ENCODE assay signal across 10 cellular contexts in genomic region chr3:130916507-130917167, GRCh38. TPM values are rescaled to one million over a fixed set of nuclear protein-coding genes. Genes with fewer than 3 reads are reported as not detected.
A peak's percentile ranks its signal among the peaks of the same experiment; 100 is the strongest.
DNase-seq lines count a peak whose midpoint lies in the region; ATAC-seq lines count a peak whose summit lies in the region.
"Had no signal": no experiment of that assay in that cellular context is flagged by ENCODE, and none has a peak within 500 bp of the region (broad histone marks: within the 10 kb centered on the region; RNA-seq: fewer than 3 reads in every experiment).

No MANE protein-coding gene starts in this region.

- intact Hi-C loops in Right ventricle myocardium superior (cut with DNase I) (no loop called here), left cardiac atrium (cut with DNase I) (no loop called here)

- ATAC-seq in Right ventricle myocardium superior (ENCODE audit: poor library complexity) = peak; percentile 32
- ATAC-seq in left cardiac atrium = no peak
- peak; percentile 71 for ATAC-seq in GM21737 (IDR thresholded peaks at IDR 0.05; ENCODE audit: unreplicated experiment)
- ATAC-seq in HG03469 (IDR thresholded peaks at IDR 0.05; ENCODE audit: unreplicated experiment) = peak; percentile 60
- peak; percentile 60 for ATAC-seq in stimulated activated memory B cell treated with anti-CD40 and anti-IgM and Interleukin-4, amounts not matched to agents 10 μg/mL and 1 μg/mL and 100 μg/mL, for 72 hours
- no peak for ATAC-seq in HG02938 (IDR thresholded peaks at IDR 0.05; ENCODE audit: unreplicated experiment)
- ATAC-seq in left lobe of liver = no peak

- H3K9me3 Mint-ChIP-seq in stimulated activated memory B cell treated with anti-CD40 and anti-IgM and Interleukin-4, amounts not matched to agents 10 μg/mL and 1 μg/mL and 100 μg/mL, for 72 hours = no peaks in the 10 kb centered on the region

- DNase-seq in Right ventricle myocardium superior (no peak), left cardiac atrium (no peak), H4 (ENCODE audit: low spot score) (no peak), left lobe of liver (ENCODE audit: low spot score) (no peak)
- DNase-seq: KG1, small intestine had no signal

- peaks cover 58% of the 10 kb centered on the region for H3K4me1 Mint-ChIP-seq in stimulated activated memory B cell treated with anti-CD40 and anti-IgM and Interleukin-4, amounts not matched to agents 10 μg/mL and 1 μg/mL and 100 μg/mL, for 72 hours

- peak overlapping the region; percentile 49 for H3K4me3 Mint-ChIP-seq in stimulated activated memory B cell treated with anti-CD40 and anti-IgM and Interleukin-4, amounts not matched to agents 10 μg/mL and 1 μg/mL and 100 μg/mL, for 72 hours

- H3K36me3 Mint-ChIP-seq in stimulated activated memory B cell treated with anti-CD40 and anti-IgM and Interleukin-4, amounts not matched to agents 10 μg/mL and 1 μg/mL and 100 μg/mL, for 72 hours = peaks cover 30% of the 10 kb centered on the region

- no peaks in the 10 kb centered on the region for H3K27me3 Mint-ChIP-seq in stimulated activated memory B cell treated with anti-CD40 and anti-IgM and Interleukin-4, amounts not matched to agents 10 μg/mL and 1 μg/mL and 100 μg/mL, for 72 hours

- peak overlapping the region; percentile 90 for H3K27ac Mint-ChIP-seq in stimulated activated memory B cell treated with anti-CD40 and anti-IgM and Interleukin-4, amounts not matched to agents 10 μg/mL and 1 μg/mL and 100 μg/mL, for 72 hours

RNA-seq across cellular contexts. Expression of gene ATP2C1, which starts 22.8 kb away (rescaled TPM):
- total RNA-seq in Right ventricle myocardium superior (54.9 TPM), left cardiac atrium (10 to 100 TPM; 51.0 to 51.9 TPM), left lobe of liver (21.4 TPM)
- 81.8 and 113 TPM in 2 replicates for total RNA-seq in H4 (2014; rRNA removed; shearing (Covaris generic))

Comparison
In these comparisons a context has a peak if more than half of its experiments do, and no peak if none do; other contexts are left out.
1. ATAC-seq: peak in Right ventricle myocardium superior (single experiment), GM21737 (single experiment), HG03469 (single experiment) and stimulated activated memory B cell treated with anti-CD40 and anti-IgM and Interleukin-4, amounts not matched to agents 10 μg/mL and 1 μg/mL and 100 μg/mL, for 72 hours (single experiment); none in left cardiac atrium (0 of 2), HG02938 (single experiment) and left lobe of liver (single experiment).